ENCODE assay signal across 1 cellular context in genomic region chr14:93744876-93745275, GRCh38.
TF ChIP-seq lines count a peak whose summit lies in the region.

No MANE protein-coding gene starts in this region.

TF ChIP-seq in SK-N-SH, 30 proteins besides CTCF, POLR2A, EP300 and RAD21 (continued from another document):
- TF ChIP-seq USF1 (IDR thresholded peaks at IDR 0.05; ENCODE audit: borderline replicate concordance, low read depth): no peak
- no peak for TF ChIP-seq CHD2 (IDR thresholded peaks at IDR 0.05; ENCODE audit: low read length, partially characterized antibody)
- no peak for TF ChIP-seq ELF1 (IDR thresholded peaks at IDR 0.05)
